8 cellular contexts compared by ENCODE assay signal in the genomic region with DNA sequence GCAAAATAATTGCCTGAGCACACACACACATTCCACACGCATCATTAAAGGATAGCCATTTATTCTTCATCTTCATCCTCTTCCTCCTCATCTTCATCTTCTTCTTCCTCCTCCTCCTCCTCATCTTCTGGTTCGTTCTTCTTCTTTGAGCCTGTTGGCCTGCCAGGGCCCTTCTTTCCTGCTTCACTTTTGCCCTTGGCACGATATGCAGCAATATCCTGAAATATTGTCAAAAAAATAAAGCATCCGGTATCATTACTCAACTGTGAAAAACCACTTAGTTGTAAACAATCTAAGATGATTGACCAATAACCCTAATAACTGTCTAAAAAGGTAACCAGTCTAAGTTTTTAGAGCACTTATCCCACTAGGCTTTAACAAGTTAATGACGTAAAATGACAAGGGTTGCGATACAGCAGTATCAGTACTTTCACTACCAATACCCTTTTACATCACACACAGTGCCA. TPM values are rescaled to one million over a fixed set of nuclear protein-coding genes. Genes with fewer than 3 reads are reported as not detected.
A peak's percentile ranks its signal among the peaks of the same experiment; 100 is the strongest.
DNase-seq lines count a peak whose midpoint lies in the region; ATAC-seq, FAIRE-seq and TF ChIP-seq lines count a peak whose summit lies in the region.

No MANE protein-coding gene starts in this region.

- peaks cover 38% of the 10 kb centered on the region for H4K20me1 ChIP-seq in neural progenitor cell (ENCODE audit: low read depth)

- peaks cover 39% of the 10 kb centered on the region for H3K36me3 Mint-ChIP-seq in central memory CD8-positive, alpha-beta T cell (ENCODE audit: insufficient read depth)
- peaks cover 29% of the 10 kb centered on the region for H3K36me3 Mint-ChIP-seq in neural progenitor cell

- H3K36me3 ChIP-seq in MG63: peaks cover 59% of the 10 kb centered on the region
- H3K36me3 ChIP-seq in neural progenitor cell: peaks cover 46% of the 10 kb centered on the region

- H3K9me3 ChIP-seq in MG63: no peaks in the 10 kb centered on the region
- no peaks in the 10 kb centered on the region for H3K9me3 ChIP-seq in neural progenitor cell (ENCODE audit: low read depth)

- H3K4me3 Mint-ChIP-seq in central memory CD8-positive, alpha-beta T cell: peak overlapping the region; percentile 99
- peak overlapping the region; percentile 98 for H3K4me3 Mint-ChIP-seq in neural progenitor cell

- peaks cover 58% of the 10 kb centered on the region for H3K79me2 ChIP-seq in neural progenitor cell (ENCODE audit: low read depth)

- peaks cover 69% of the 10 kb centered on the region for H3F3A ChIP-seq in neural progenitor cell (ENCODE audit: low read depth)

- H3K27me3 ChIP-seq in MG63 (no peaks in the 10 kb centered on the region), neural progenitor cell (no peaks in the 10 kb centered on the region)

- H3K4me2 ChIP-seq in neural progenitor cell: peak overlapping the region; percentile 95

- no peak for TF ChIP-seq CTCF in neural progenitor cell (IDR thresholded peaks at IDR 0.05)

- FAIRE-seq in urothelium cell line (lab: Jason Lieb, UNC): no peak

- DNase-seq in ELR (ENCODE audit: low read depth): peak; percentile 58
- DNase-seq in MG63: peak; percentile 9
- DNase-seq in central memory CD8-positive, alpha-beta T cell (ENCODE audit: low spot score in 2 of 2): no peak
- no peak for DNase-seq in neural progenitor cell (ENCODE audit: low spot score)
- DNase-seq in urothelium cell line (ENCODE audit: low spot score): no peak
- no peak for DNase-seq in cerebellar cortex (ENCODE audit: low spot score)
- no peak for DNase-seq in NCI-H526 (lab: John Stamatoyannopoulos, UW)

- H3K27me3 Mint-ChIP-seq in central memory CD8-positive, alpha-beta T cell: no peaks in the 10 kb centered on the region
- H3K27me3 Mint-ChIP-seq in neural progenitor cell (ENCODE audit: insufficient read depth, low read depth): peaks cover 9% of the 10 kb centered on the region

- ATAC-seq in central memory CD8-positive, alpha-beta T cell (replicated peaks; ENCODE audit: extremely low read depth, poor library complexity, severe bottlenecking): no peak
- ATAC-seq in GM21381 (IDR thresholded peaks at IDR 0.05; ENCODE audit: unreplicated experiment): no peak

- no peak overlapping the region for H2AFZ ChIP-seq in neural progenitor cell (replicated peaks)

- no peak overlapping the region for H3K27ac ChIP-seq in neural progenitor cell

- peaks cover 26% of the 10 kb centered on the region for H3K4me1 Mint-ChIP-seq in central memory CD8-positive, alpha-beta T cell
- peaks cover 29% of the 10 kb centered on the region for H3K4me1 Mint-ChIP-seq in neural progenitor cell

- peak overlapping the region; percentile 97 for H3K27ac Mint-ChIP-seq in central memory CD8-positive, alpha-beta T cell (ENCODE audit: low read depth)
- H3K27ac Mint-ChIP-seq in neural progenitor cell: no peak overlapping the region

- H3K9ac ChIP-seq in neural progenitor cell: peak overlapping the region; percentile 100

- peaks cover 37% of the 10 kb centered on the region for H3K4me1 ChIP-seq in neural progenitor cell

- H3K4me3 ChIP-seq in MG63: peak overlapping the region; percentile 97
- H3K4me3 ChIP-seq in neural progenitor cell: peak overlapping the region; percentile 99

- H3K9me3 Mint-ChIP-seq in central memory CD8-positive, alpha-beta T cell: no peaks in the 10 kb centered on the region
- H3K9me3 Mint-ChIP-seq in neural progenitor cell: peaks cover 3% of the 10 kb centered on the region

RNA-seq across cellular contexts. Expression of gene HMGB2, which starts 2.1 kb away (rescaled TPM):
- 244 and 477 TPM in 2 replicates for total RNA-seq in MG63 (2014; rRNA removed; shearing (Covaris generic); ENCODE audit: low replicate concordance)
- total RNA-seq in neural progenitor cell (ENCODE audit: low replicate concordance): 655 and 1,033 TPM in 2 replicates

RNA-seq across cellular contexts. Expression of gene SAP30, which starts 38.7 kb away (rescaled TPM):
- total RNA-seq in MG63 (2014; rRNA removed; shearing (Covaris generic); ENCODE audit: low replicate concordance): 47.2 and 62.0 TPM in 2 replicates
- total RNA-seq in neural progenitor cell (ENCODE audit: low replicate concordance): 36.7 and 63.5 TPM in 2 replicates

Comparison
In these comparisons a context has a peak if more than half of its experiments do, and no peak if none do; other contexts are left out.
1. DNase-seq: peak in ELR (single experiment) and MG63 (single experiment); none in central memory CD8-positive, alpha-beta T cell (0 of 2), neural progenitor cell (single experiment), urothelium cell line (single experiment), cerebellar cortex (single experiment) and NCI-H526 (0 of 2).